Comparison of ENCODE assay signal across 32 cellular contexts in the genomic region with DNA sequence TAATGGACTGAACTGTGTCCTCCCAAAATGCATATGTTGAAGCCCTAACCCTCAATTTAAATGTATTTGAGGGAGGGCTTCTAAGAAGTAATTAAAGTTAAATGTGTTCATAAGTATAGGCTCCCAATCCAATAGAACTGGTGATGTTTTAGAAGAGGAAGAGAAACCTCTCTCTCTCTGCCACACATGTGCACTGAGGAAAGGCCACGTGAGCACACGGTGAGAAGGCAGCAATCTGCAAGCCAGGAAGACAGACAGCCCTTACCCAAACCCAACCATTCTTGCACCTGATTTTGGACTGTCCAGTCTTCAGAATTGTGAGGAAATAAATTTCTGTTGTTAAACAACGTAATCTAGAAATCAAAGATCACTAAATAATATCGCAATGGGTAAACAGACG.
"Had no signal": no experiment of that assay in that cellular context is flagged by ENCODE, and none has a peak within 500 bp of the region (broad histone marks: within the 10 kb centered on the region; RNA-seq: fewer than 3 reads in every experiment).

No MANE protein-coding gene starts in this region.

- H3K9me3 ChIP-seq: ascending aorta had no signal

- H3K36me3 ChIP-seq: ascending aorta, cardiac muscle cell, WERI-Rb-1 had no signal

- DNase-seq: activated CD4-positive, alpha-beta memory T cell treated with anti-CD3 and anti-CD28 coated beads, Interleukin-2, amount 10 ng/mL, durations not matched to agents 7 days and 5 days; activated CD4-positive, alpha-beta T cell treated with anti-CD3 and anti-CD28 coated beads for 1 hour; activated CD4-positive, alpha-beta T cell treated with anti-CD3 and anti-CD28 coated beads for 36 hours; activated CD4-positive, alpha-beta T cell treated with anti-CD3 and anti-CD28 coated beads for 48 hours; activated CD4-positive, alpha-beta T cell treated with anti-CD3 and anti-CD28 coated beads, Interleukin-2, amount 10 ng/mL, durations not matched to agents 7 days and 5 days; activated CD4-positive, alpha-beta T cell treated with anti-CD3 and anti-CD28 coated beads, Interleukin-2, amount 50 U/mL, for 48 hours; activated CD4-positive, CD25-positive, alpha-beta regulatory T cell; activated CD8-positive, alpha-beta memory T cell treated with anti-CD3 and anti-CD28 coated beads for 24 hours; activated CD8-positive, alpha-beta memory T cell treated with anti-CD3 and anti-CD28 coated beads, Interleukin-2, amount 10 ng/mL, durations not matched to agents 7 days and 5 days; activated CD8-positive, alpha-beta memory T cell treated with anti-CD3 and anti-CD28 coated beads, Interleukin-2, amount 50 U/mL, for 48 hours; activated CD8-positive, alpha-beta T cell treated with anti-CD3 and anti-CD28 coated beads, Interleukin-2, amount 10 ng/mL, durations not matched to agents 7 days and 5 days; activated effector memory CD4-positive, alpha-beta T cell treated with Interleukin-2 at 50 U/mL for 16 hours; activated gamma-delta T cell; activated naive CD4-positive, alpha-beta T cell treated with anti-CD3 and anti-CD28 coated beads, Interleukin-2, amount 50 U/mL, for 16 hours; activated naive CD4-positive, alpha-beta T cell treated with Interleukin-2 at 50 U/mL for 16 hours; activated naive CD8-positive, alpha-beta T cell treated with anti-CD3 and anti-CD28 coated beads for 36 hours; activated T-cell treated with anti-CD3 and anti-CD28 coated beads, Interleukin-2, amount 50 U/mL, for 24 hours; activated T-cell treated with anti-CD3 and anti-CD28 coated beads, Interleukin-2, amount 50 U/mL, for 48 hours; amygdala; anterior cingulate cortex; caudate nucleus; cerebellar nuclear complex; T-helper 1 cell; T-helper 2 cell; T-helper 9 cell; WERI-Rb-1 had no signal

- H3K27ac ChIP-seq: ascending aorta, cardiac muscle cell, WERI-Rb-1 had no signal

- H3K4me3 ChIP-seq: ascending aorta, cardiac muscle cell had no signal

- H3K4me1 ChIP-seq: ascending aorta had no signal

- H3K27me3 ChIP-seq: ascending aorta, cardiac muscle cell had no signal

- FAIRE-seq: bronchial epithelial cell had no signal

- ATAC-seq: activated CD4-positive, alpha-beta T cell treated with anti-CD3 and anti-CD28 coated beads for 36 hours; activated CD4-positive, CD25-positive, alpha-beta regulatory T cell treated with anti-CD3 and anti-CD28 coated beads, Interleukin-2, amount 50 U/mL, for 24 hours; activated CD8-positive, alpha-beta memory T cell treated with anti-CD3 and anti-CD28 coated beads, Interleukin-2, amount 10 ng/mL, durations not matched to agents 7 days and 5 days; activated CD8-positive, alpha-beta T cell treated with anti-CD3 and anti-CD28 coated beads, Interleukin-2, amount 10 ng/mL, durations not matched to agents 7 days and 5 days; activated naive CD4-positive, alpha-beta T cell treated with anti-CD3 and anti-CD28 coated beads, Interleukin-2, amount 50 U/mL, for 72 hours; WTC11 had no signal
